1 cellular context compared by ENCODE assay signal in genomic region chr19:497861-498590, GRCh38.
TF ChIP-seq lines count a peak whose summit lies in the region.

No MANE protein-coding gene starts in this region.

TF ChIP-seq in HepG2, 621 proteins besides CTCF, POLR2A, EP300 and RAD21 (continued from another document and continues in another):
- TF ChIP-seq ZNF253 (CRISPR knock-in tag; IDR thresholded peaks at IDR 0.05; ENCODE audit: borderline replicate concordance) (no peak), CREM (IDR thresholded peaks at IDR 0.05) (no peak), CREM (CRISPR knock-in tag; IDR thresholded peaks at IDR 0.05) (no peak), GRHL1 (CRISPR knock-in tag; conservative IDR thresholded peaks at IDR 0.05) (no peak), ZBTB38 (CRISPR knock-in tag; IDR thresholded peaks at IDR 0.05) (no peak), ZFAT (CRISPR knock-in tag; conservative IDR thresholded peaks at IDR 0.05) (no peak), NFE2 (CRISPR knock-in tag; IDR thresholded peaks at IDR 0.05) (no peak), ZNF570 (CRISPR knock-in tag; IDR thresholded peaks at IDR 0.05; ENCODE audit: borderline replicate concordance) (no peak), ZNF382 (CRISPR knock-in tag; IDR thresholded peaks at IDR 0.05; ENCODE audit: borderline replicate concordance) (no peak), TCF7 (IDR thresholded peaks at IDR 0.05; ENCODE audit: low read depth) (no peak), ZNF83 (CRISPR knock-in tag; IDR thresholded peaks at IDR 0.05; ENCODE audit: borderline replicate concordance) (no peak), NFKB2 (CRISPR knock-in tag; IDR thresholded peaks at IDR 0.05; ENCODE audit: borderline replicate concordance) (no peak; the same call in 1 of the 2 replicates), MIER3 (CRISPR knock-in tag; IDR thresholded peaks at IDR 0.05; ENCODE audit: borderline replicate concordance) (no peak), TP53 (CRISPR knock-in tag; conservative IDR thresholded peaks at IDR 0.05) (no peak), SMAD1 (CRISPR knock-in tag; IDR thresholded peaks at IDR 0.05; ENCODE audit: borderline replicate concordance, low read depth) (no peak), ZMAT5 (CRISPR knock-in tag; IDR thresholded peaks at IDR 0.05; ENCODE audit: borderline replicate concordance, low read depth) (no peak), ZNF530 (CRISPR knock-in tag; IDR thresholded peaks at IDR 0.05; ENCODE audit: low read depth) (no peak), ZNF446 (CRISPR knock-in tag; IDR thresholded peaks at IDR 0.05) (no peak), ZNF468 (CRISPR knock-in tag; IDR thresholded peaks at IDR 0.05) (0 out of 2 replicates have a peak, but pooled peaks have one; percentile 35), BCL6 (CRISPR knock-in tag; IDR thresholded peaks at IDR 0.05) (no peak), RAD51 (IDR thresholded peaks at IDR 0.05; ENCODE audit: borderline replicate concordance) (no peak), ZNF337 (CRISPR knock-in tag; IDR thresholded peaks at IDR 0.05; ENCODE audit: borderline replicate concordance, low read depth) (no peak), JUNB (CRISPR knock-in tag; IDR thresholded peaks at IDR 0.05; ENCODE audit: borderline replicate concordance) (no peak), NR3C1 (CRISPR knock-in tag; IDR thresholded peaks at IDR 0.05) (no peak), ZNF234 (CRISPR knock-in tag; conservative IDR thresholded peaks at IDR 0.05) (no peak), CREB1 (IDR thresholded peaks at IDR 0.05) (no peak), CREB1 (CRISPR knock-in tag; IDR thresholded peaks at IDR 0.05) (no peak), TRIM22 (IDR thresholded peaks at IDR 0.05) (no peak), MED1 (CRISPR knock-in tag; IDR thresholded peaks at IDR 0.05) (peak; percentile 28; the same call in 1 of the 2 replicates), KMT2B (CRISPR knock-in tag; IDR thresholded peaks at IDR 0.05) (no peak), ZSCAN12 (CRISPR knock-in tag; IDR thresholded peaks at IDR 0.05) (no peak), TARDBP (CRISPR knock-in tag; IDR thresholded peaks at IDR 0.05) (no peak), ZNF605 (CRISPR knock-in tag; IDR thresholded peaks at IDR 0.05) (no peak), SP1 (IDR thresholded peaks at IDR 0.05) (no peak), SP1 (CRISPR knock-in tag; IDR thresholded peaks at IDR 0.05) (peak; percentile 9; the same call in 1 of the 2 replicates), LRRFIP1 (CRISPR knock-in tag; conservative IDR thresholded peaks at IDR 0.05) (no peak), ARNTL (CRISPR knock-in tag; IDR thresholded peaks at IDR 0.05) (no peak), ATAD3A (CRISPR knock-in tag; IDR thresholded peaks at IDR 0.05) (no peak), ZNF775 (CRISPR knock-in tag; IDR thresholded peaks at IDR 0.05; ENCODE audit: borderline replicate concordance) (no peak), ZBTB8A (CRISPR knock-in tag; IDR thresholded peaks at IDR 0.05; ENCODE audit: borderline replicate concordance, low read depth) (no peak), SAP130 (CRISPR knock-in tag; IDR thresholded peaks at IDR 0.05; ENCODE audit: low read depth) (peak; percentile 36; the same call in 1 of the 2 replicates), BRD4 (CRISPR knock-in tag; IDR thresholded peaks at IDR 0.05) (no peak), POLR2G (IDR thresholded peaks at IDR 0.05; ENCODE audit: low read depth, low read length) (no peak), TEAD3 (CRISPR knock-in tag; optimal IDR thresholded peaks at IDR 0.05; ENCODE audit: borderline replicate concordance) (no peak), ADNP (CRISPR knock-in tag; IDR thresholded peaks at IDR 0.05) (peak; percentile 35; the same call in 1 of the 2 replicates), REL (CRISPR knock-in tag; conservative IDR thresholded peaks at IDR 0.05) (no peak), RORA (CRISPR knock-in tag; IDR thresholded peaks at IDR 0.05) (no peak), ZFP41 (CRISPR knock-in tag; IDR thresholded peaks at IDR 0.05; ENCODE audit: borderline replicate concordance) (no peak; the same call in 1 of the 2 replicates), PITX1 (CRISPR knock-in tag; IDR thresholded peaks at IDR 0.05) (no peak), ZNF550 (CRISPR knock-in tag; IDR thresholded peaks at IDR 0.05; ENCODE audit: borderline replicate concordance) (no peak), TRAFD1 (CRISPR knock-in tag; IDR thresholded peaks at IDR 0.05; ENCODE audit: borderline replicate concordance) (no peak), ISL2 (CRISPR knock-in tag; IDR thresholded peaks at IDR 0.05) (no peak), ZNF572 (CRISPR knock-in tag; IDR thresholded peaks at IDR 0.05) (no peak), ZNF34 (CRISPR knock-in tag; IDR thresholded peaks at IDR 0.05; ENCODE audit: borderline replicate concordance) (no peak), SSRP1 (CRISPR knock-in tag; IDR thresholded peaks at IDR 0.05) (no peak), SIX1 (CRISPR knock-in tag; IDR thresholded peaks at IDR 0.05; ENCODE audit: borderline replicate concordance) (no peak), ZNF281 (CRISPR knock-in tag; IDR thresholded peaks at IDR 0.05; ENCODE audit: borderline replicate concordance) (no peak), ZNF503 (CRISPR knock-in tag; IDR thresholded peaks at IDR 0.05) (no peak), PPARG (CRISPR knock-in tag; conservative IDR thresholded peaks at IDR 0.05) (no peak), CREBL2 (CRISPR knock-in tag; IDR thresholded peaks at IDR 0.05; ENCODE audit: borderline replicate concordance) (no peak), KDM5A (IDR thresholded peaks at IDR 0.05; ENCODE audit: borderline replicate concordance, low read length) (no peak), SALL1 (CRISPR knock-in tag; IDR thresholded peaks at IDR 0.05) (peak; percentile 15; the same call in 1 of the 2 replicates), SUZ12 (IDR thresholded peaks at IDR 0.05; ENCODE audit: low read depth, low read length) (no peak), ZNF124 (CRISPR knock-in tag; IDR thresholded peaks at IDR 0.05) (no peak), ZNF225 (CRISPR knock-in tag; IDR thresholded peaks at IDR 0.05) (no peak), ZNF451 (CRISPR knock-in tag; IDR thresholded peaks at IDR 0.05) (0 out of 2 replicates have a peak, but pooled peaks have one; percentile 30), LBX2 (CRISPR knock-in tag; IDR thresholded peaks at IDR 0.05; ENCODE audit: borderline replicate concordance) (no peak), MBNL3 (CRISPR knock-in tag; conservative IDR thresholded peaks at IDR 0.05) (no peak), ERF (CRISPR knock-in tag; IDR thresholded peaks at IDR 0.05) (0 out of 2 replicates have a peak, but pooled peaks have one; percentile 19)
